1 cellular context compared by ENCODE assay signal in genomic region chr16:87535855-87536794, GRCh38.
TF ChIP-seq lines count a peak whose summit lies in the region.

No MANE protein-coding gene starts in this region.

TF ChIP-seq in liver, 16 proteins besides CTCF, POLR2A, EP300 and RAD21 (continued from another document):
- TF ChIP-seq GABPA (IDR thresholded peaks at IDR 0.05 in 1 of 2, conservative IDR thresholded peaks at IDR 0.05 in 1 of 2) (no peak), HNF4G (IDR thresholded peaks at IDR 0.05) (no peak), FOXA1 (IDR thresholded peaks at IDR 0.05) (no peak), HNF4A (conservative IDR thresholded peaks at IDR 0.05) (peak; percentile 59 to 63), NR2F2 (IDR thresholded peaks at IDR 0.05) (no peak), FOXA2 (IDR thresholded peaks at IDR 0.05) (peak; percentile 28), TAF1 (conservative IDR thresholded peaks at IDR 0.05) (peak; percentile 36), EGR1 (IDR thresholded peaks at IDR 0.05; ENCODE audit: low read depth in 2 of 2) (peak in 1 of 2 donors; percentile 13), MAX (IDR thresholded peaks at IDR 0.05) (peak; percentile 45), ATF3 (IDR thresholded peaks at IDR 0.05) (no peak), SP1 (IDR thresholded peaks at IDR 0.05) (peak; percentile 63), ZBTB33 (IDR thresholded peaks at IDR 0.05) (no peak), REST (IDR thresholded peaks at IDR 0.05) (peak; percentile 81), YY1 (IDR thresholded peaks at IDR 0.05) (peak; percentile 61), RXRA (IDR thresholded peaks at IDR 0.05) (peak; percentile 47 to 64)
